31 cellular contexts compared by ENCODE assay signal in genomic region chr2:238251986-238252385, GRCh38.
"Had no signal": no experiment of that assay in that cellular context is flagged by ENCODE, and none has a peak within 500 bp of the region (broad histone marks: within the 10 kb centered on the region; RNA-seq: fewer than 3 reads in every experiment).

No MANE protein-coding gene starts in this region.

- H3K9me3 Mint-ChIP-seq: effector memory CD8-positive, alpha-beta T cell; immature natural killer cell; naive thymus-derived CD8-positive, alpha-beta T cell; nephron progenitor cell; stimulated activated naive CD8-positive, alpha-beta T cell treated with anti-CD3 and anti-CD28 coated beads, Interleukin-15, amount 100 ng/mL, for 72 hours had no signal

- H3K9me3 ChIP-seq: colonic mucosa, esophagus squamous epithelium, heart right ventricle, ovary, right lobe of liver, suprapubic skin, transverse colon, upper lobe of right lung, uterus had no signal

- H3K36me3 ChIP-seq: colonic mucosa, ovary, uterus had no signal

- H3K27me3 Mint-ChIP-seq: effector memory CD8-positive, alpha-beta T cell; naive thymus-derived CD8-positive, alpha-beta T cell; stimulated activated naive CD8-positive, alpha-beta T cell treated with anti-CD3 and anti-CD28 coated beads, Interleukin-15, amount 100 ng/mL, for 72 hours had no signal

- H3K27ac Mint-ChIP-seq: effector memory CD8-positive, alpha-beta T cell; immature natural killer cell; naive thymus-derived CD8-positive, alpha-beta T cell; nephron progenitor cell; stimulated activated naive CD8-positive, alpha-beta T cell treated with anti-CD3 and anti-CD28 coated beads, Interleukin-15, amount 100 ng/mL, for 72 hours had no signal

- H3K27ac ChIP-seq: colonic mucosa, esophagus squamous epithelium, heart right ventricle, ovary, right lobe of liver, suprapubic skin, transverse colon, upper lobe of right lung, uterus had no signal

- DNase-seq: colonic mucosa; effector memory CD8-positive, alpha-beta T cell; erythroblast; esophagus squamous epithelium; foreskin melanocyte; glutamatergic neuron; hippocampal formation; immature natural killer cell; islet precursor cell; mammary epithelial cell; mesendoderm; midbrain; naive thymus-derived CD8-positive, alpha-beta T cell; nephron progenitor cell; occipital lobe; ovary; retina; small intestine; stimulated activated CD4-positive, alpha-beta T cell treated with anti-CD3 and anti-CD28 coated beads, Interleukin-12 subunit alpha, Interleukin-12 subunit beta, amount 100 ng/mL, for 4 hours; stimulated activated CD4-positive, alpha-beta T cell treated with anti-CD3 and anti-CD28 coated beads, Interleukin-1b, Interleukin-23, amount 100 ng/mL, for 48 hours; stimulated activated CD4-positive, alpha-beta T cell treated with anti-CD3 and anti-CD28 coated beads, Interleukin-4, amount 100 ng/mL, for 1 hour; stimulated activated CD8-positive, alpha-beta memory T cell treated with anti-CD3 and anti-CD28 coated beads, Interleukin-4, amount 100 ng/mL, for 48 hours; stimulated activated naive CD4-positive, alpha-beta T cell; stimulated activated naive CD8-positive, alpha-beta T cell treated with anti-CD3 and anti-CD28 coated beads, Interleukin-15, amount 100 ng/mL, for 72 hours; transverse colon; upper lobe of right lung; uterus had no signal

- ATAC-seq: effector memory CD8-positive, alpha-beta T cell; heart right ventricle; left lobe of liver; naive thymus-derived CD8-positive, alpha-beta T cell; right lobe of liver; stimulated activated naive CD8-positive, alpha-beta T cell treated with anti-CD3 and anti-CD28 coated beads, Interleukin-15, amount 100 ng/mL, for 72 hours; upper lobe of right lung had no signal

- H3K4me3 ChIP-seq: colonic mucosa, esophagus squamous epithelium, heart right ventricle, ovary, right lobe of liver, suprapubic skin, transverse colon, upper lobe of right lung, uterus had no signal

- H3K27me3 ChIP-seq: colonic mucosa, esophagus squamous epithelium, heart right ventricle, ovary, right lobe of liver, suprapubic skin, transverse colon, upper lobe of right lung, uterus had no signal

- H3K4me1 Mint-ChIP-seq: stimulated activated naive CD8-positive, alpha-beta T cell treated with anti-CD3 and anti-CD28 coated beads, Interleukin-15, amount 100 ng/mL, for 72 hours had no signal

- H3K4me1 ChIP-seq: colonic mucosa, esophagus squamous epithelium, heart right ventricle, suprapubic skin, transverse colon, uterus had no signal

- H3K4me3 Mint-ChIP-seq: effector memory CD8-positive, alpha-beta T cell; immature natural killer cell; naive thymus-derived CD8-positive, alpha-beta T cell; nephron progenitor cell; stimulated activated naive CD8-positive, alpha-beta T cell treated with anti-CD3 and anti-CD28 coated beads, Interleukin-15, amount 100 ng/mL, for 72 hours had no signal
